ENCODE assay signal across 17 cellular contexts in genomic region chr5:113091622-113092021, GRCh38.
DNase-seq lines count a peak whose midpoint lies in the region; ATAC-seq, FAIRE-seq and TF ChIP-seq lines count a peak whose summit lies in the region.
"Had no signal": no experiment of that assay in that cellular context is flagged by ENCODE, and none has a peak within 500 bp of the region (broad histone marks: within the 10 kb centered on the region; RNA-seq: fewer than 3 reads in every experiment).

No MANE protein-coding gene starts in this region.

- H3K27me3 ChIP-seq in H9 (ENCODE audit: insufficient read depth, low read length) (no peaks in the 10 kb centered on the region), WERI-Rb-1 (ENCODE audit: insufficient read depth, low read depth, severe bottlenecking) (no peaks in the 10 kb centered on the region), keratinocyte (ENCODE audit: control insufficient read depth, extremely low read depth, insufficient read depth, low read length) (no peaks in the 10 kb centered on the region), parathyroid adenoma (ENCODE audit: control insufficient read depth, insufficient read depth, low read length) (no peaks in the 10 kb centered on the region)

- no peak for ATAC-seq in activated T-helper 17 cell treated with anti-CD3 and anti-CD28 coated beads, Interleukin-2, amount 50 U/mL, for 72 hours (replicated peaks)
- ATAC-seq: GM12878 had no signal

- no peaks in the 10 kb centered on the region for H3K9me3 Mint-ChIP-seq in H9
- H3K9me3 Mint-ChIP-seq in activated T-helper 17 cell treated with anti-CD3 and anti-CD28 coated beads, Interleukin-2, amount 50 U/mL, for 72 hours: no peaks in the 10 kb centered on the region
- H3K9me3 Mint-ChIP-seq: CD4-positive, alpha-beta T cell had no signal

- H4K8ac ChIP-seq in H9 (replicated peaks; ENCODE audit: insufficient read length, low read depth, low read length): no peak overlapping the region

- no CpG with 5 or more reads among the region's 3 CpGs for WGBS in H9 (ENCODE audit: extremely low coverage, insufficient read length, low lambda C conversion rate)

- no peaks in the 10 kb centered on the region for H3K9me3 ChIP-seq in H9 (ENCODE audit: control insufficient read depth, low read depth, low read length)
- no peaks in the 10 kb centered on the region for H3K9me3 ChIP-seq in WERI-Rb-1 (ENCODE audit: severe bottlenecking)
- no peaks in the 10 kb centered on the region for H3K9me3 ChIP-seq in keratinocyte (ENCODE audit: control insufficient read depth, low read depth, low read length)
- H3K9me3 ChIP-seq in parathyroid adenoma (ENCODE audit: control insufficient read depth, low read length): no peaks in the 10 kb centered on the region

- no peak overlapping the region for H2BK120ac ChIP-seq in H9 (ENCODE audit: low read depth, low read length, poor library complexity, severe bottlenecking)

- H2BK12ac ChIP-seq in H9 (ENCODE audit: insufficient read length, low read depth, low read length): no peak overlapping the region

- H3K56ac ChIP-seq in H9 (ENCODE audit: insufficient read length, low read depth, low read length): no peak overlapping the region

- H3K23me2 ChIP-seq in H9 (ENCODE audit: insufficient read length, low read depth, low read length, poor library complexity, severe bottlenecking): no peaks in the 10 kb centered on the region

- H3K27ac ChIP-seq in H9 (ENCODE audit: insufficient read length, low read depth, low read length): no peak overlapping the region
- H3K27ac ChIP-seq in WERI-Rb-1: peak overlapping the region; percentile 27; the same call in 1 of the 2 replicates
- no peak overlapping the region for H3K27ac ChIP-seq in keratinocyte (ENCODE audit: control insufficient read depth, insufficient read depth, low read length)
- peak overlapping the region; percentile 98 for H3K27ac ChIP-seq in parathyroid adenoma
- H3K27ac ChIP-seq: GM23248 had no signal

- H2AK5ac ChIP-seq in H9 (ENCODE audit: insufficient read length, low read length): no peak overlapping the region

- no peaks in the 10 kb centered on the region for H3K79me1 ChIP-seq in H9 (ENCODE audit: insufficient read depth, low read depth, low read length, poor library complexity, severe bottlenecking)

- H3K79me2 ChIP-seq in H9 (ENCODE audit: insufficient read depth, low read length): no peaks in the 10 kb centered on the region
- peaks cover 4% of the 10 kb centered on the region for H3K79me2 ChIP-seq in keratinocyte (ENCODE audit: control insufficient read depth, insufficient read depth, low read length)
- peaks cover 61% of the 10 kb centered on the region for H3K79me2 ChIP-seq in parathyroid adenoma

- TF ChIP-seq CTCF in H9 (conservative IDR thresholded peaks at IDR 0.05) (no peak), WERI-Rb-1 (IDR thresholded peaks at IDR 0.05; ENCODE audit: low read depth, low read length) (no peak), keratinocyte (optimal IDR thresholded peaks at IDR 0.05 in 1 of 3, IDR thresholded peaks at IDR 0.05 in 1 of 3, conservative IDR thresholded peaks at IDR 0.05 in 1 of 3; ENCODE audit: extremely low read depth in 1 of 3, insufficient read depth in 2 of 3, low read length in 3 of 3) (no peak), parathyroid adenoma (IDR thresholded peaks at IDR 0.05) (no peak)

- H3K9ac ChIP-seq in H9 (ENCODE audit: extremely low read depth, insufficient read length, low read length) (no peak overlapping the region), keratinocyte (ENCODE audit: control insufficient read depth, extremely low read depth, insufficient read depth, low read length) (no peak overlapping the region), parathyroid adenoma (no peak overlapping the region)
- H3K9ac ChIP-seq: GM23248 had no signal

- H2BK5ac ChIP-seq in H9 (ENCODE audit: insufficient read length, low read length): peak overlapping the region; percentile 74

- H3K4me3 ChIP-seq in WERI-Rb-1 (ENCODE audit: low read depth, low read length): no peak overlapping the region
- H3K4me3 ChIP-seq in keratinocyte (ENCODE audit: control insufficient read depth in 2 of 3, extremely low read depth in 1 of 3, insufficient read depth in 2 of 3, low read depth in 1 of 3, low read length in 3 of 3): no peak overlapping the region
- H3K4me3 ChIP-seq in parathyroid adenoma (ENCODE audit: low read depth, low read length): no peak overlapping the region
- H3K4me3 ChIP-seq: GM12878, GM23248 had no signal

- no peak overlapping the region for H3K4me3 Mint-ChIP-seq in H9
- no peak overlapping the region for H3K4me3 Mint-ChIP-seq in activated T-helper 17 cell treated with anti-CD3 and anti-CD28 coated beads, Interleukin-2, amount 50 U/mL, for 72 hours
- H3K4me3 Mint-ChIP-seq: B cell; CD4-positive, alpha-beta T cell had no signal

- H3K9me1 ChIP-seq in keratinocyte (ENCODE audit: control insufficient read depth, extremely low read depth, insufficient read depth, low read length): peaks cover 5% of the 10 kb centered on the region

- no peak overlapping the region for H3T11ph ChIP-seq in H9 (ENCODE audit: low read length)

- peaks cover 0 to 4% (median 0%) of the 10 kb centered on the region in 3 experiments; a peak in 2 of 7 replicates for H3K36me3 Mint-ChIP-seq in H9 (ENCODE audit: insufficient read depth in 1 of 3, low read depth in 3 of 3)
- H3K36me3 Mint-ChIP-seq in activated T-helper 17 cell treated with anti-CD3 and anti-CD28 coated beads, Interleukin-2, amount 50 U/mL, for 72 hours (ENCODE audit: low read depth): no peaks in the 10 kb centered on the region

- no peak overlapping the region for H4K5ac ChIP-seq in H9 (ENCODE audit: insufficient read length, low read depth, low read length)

- H3K4ac ChIP-seq in H9 (ENCODE audit: low read depth, low read length): no peak overlapping the region

- dilution Hi-C loops in keratinocyte (cut with MboI; ENCODE audit: extremely low pct_ligation_motif_present, low sequenced_read_pairs): no loop called here

- peaks cover 2% of the 10 kb centered on the region; the same call in 1 of the 2 replicates for H3K4me1 ChIP-seq in H9 (ENCODE audit: insufficient read depth, low read length)
- peaks cover 10% of the 10 kb centered on the region for H3K4me1 ChIP-seq in keratinocyte (ENCODE audit: control insufficient read depth, extremely low read depth, insufficient read depth, low read length)
- peaks cover 89% of the 10 kb centered on the region for H3K4me1 ChIP-seq in parathyroid adenoma

- H3K4me2 ChIP-seq in H9 (ENCODE audit: insufficient read depth, insufficient read length, low read length) (no peak overlapping the region), keratinocyte (ENCODE audit: control insufficient read depth, extremely low read depth, insufficient read depth, low read depth, low read length) (no peak overlapping the region), parathyroid adenoma (ENCODE audit: low read length) (no peak overlapping the region)

- H4K20me1 ChIP-seq in H9 (ENCODE audit: control insufficient read depth, insufficient read depth, insufficient read length) (no peaks in the 10 kb centered on the region), keratinocyte (ENCODE audit: control insufficient read depth, extremely low read depth, insufficient read depth, low read length) (no peaks in the 10 kb centered on the region)

- H2BK20ac ChIP-seq in H9 (ENCODE audit: low read depth, low read length, poor library complexity, severe bottlenecking): no peak overlapping the region

- H2AFZ ChIP-seq in H9 (ENCODE audit: low read length) (no peak overlapping the region), keratinocyte (ENCODE audit: control insufficient read depth, low read length) (no peak overlapping the region), parathyroid adenoma (no peak overlapping the region)
- H2AFZ ChIP-seq: GM23248 had no signal

- no peak overlapping the region for H2BK15ac ChIP-seq in H9 (ENCODE audit: low read depth, low read length)

- no peak overlapping the region for H3K27ac Mint-ChIP-seq in H9
- H3K27ac Mint-ChIP-seq in activated T-helper 17 cell treated with anti-CD3 and anti-CD28 coated beads, Interleukin-2, amount 50 U/mL, for 72 hours: no peak overlapping the region
- H3K27ac Mint-ChIP-seq: B cell; CD4-positive, alpha-beta T cell had no signal

- H3K4me1 Mint-ChIP-seq in H9: 0 out of 4 replicates have a peak, but pooled peaks cover 2 to 3% of the 10 kb centered on the region in 2 experiments
- no peaks in the 10 kb centered on the region for H3K4me1 Mint-ChIP-seq in activated T-helper 17 cell treated with anti-CD3 and anti-CD28 coated beads, Interleukin-2, amount 50 U/mL, for 72 hours
- H3K4me1 Mint-ChIP-seq: B cell had no signal

- no peak overlapping the region for H3K18ac ChIP-seq in H9 (ENCODE audit: insufficient read length, low read depth, low read length)

- H4K91ac ChIP-seq in H9 (ENCODE audit: insufficient read length, low read depth, low read length): no peak overlapping the region

- H3K36me3 ChIP-seq in WERI-Rb-1 (peaks cover 100% of the 10 kb centered on the region), keratinocyte (ENCODE audit: control insufficient read depth in 2 of 2, extremely low read depth in 1 of 2, insufficient read depth in 2 of 2, low read length in 2 of 2) (peaks cover 7 to 16% of the 10 kb centered on the region in 2 experiments), parathyroid adenoma (ENCODE audit: control insufficient read depth, insufficient read depth, low read length) (peaks cover 2% of the 10 kb centered on the region)

- no peak for DNase-seq in H9
- DNase-seq in WERI-Rb-1: no peak
- no peak for DNase-seq in keratinocyte (ENCODE audit: low read depth, low spot score)
- no peak for DNase-seq in RCC 7860 (ENCODE audit: low spot score)
- DNase-seq in activated T-cell treated with anti-CD3 and anti-CD28 coated beads, Interleukin-2, amount 50 U/mL, for 1 hour: no peak
- DNase-seq in NCI-H146 treated with DMSO at 0.1 percent for 48 hours (lab: John Stamatoyannopoulos, UW; ENCODE audit: unreplicated experiment): no peak
- DNase-seq: 8988T; ACHN; Calu3; CD4-positive, alpha-beta T cell; GM23248; H7 had no signal

- H3K27me3 Mint-ChIP-seq in H9 (ENCODE audit: low read depth): no peaks in the 10 kb centered on the region
- H3K27me3 Mint-ChIP-seq in activated T-helper 17 cell treated with anti-CD3 and anti-CD28 coated beads, Interleukin-2, amount 50 U/mL, for 72 hours: no peaks in the 10 kb centered on the region
- H3K27me3 Mint-ChIP-seq: CD4-positive, alpha-beta T cell had no signal

- 0 out of 2 replicates have a peak overlapping the region, but pooled peaks have one; percentile 29 for H3K14ac ChIP-seq in H9 (ENCODE audit: insufficient read depth, low read length)

- peak; percentile 36 for FAIRE-seq in keratinocyte (lab: Jason Lieb, UNC)
- no peak for FAIRE-seq in RCC 7860 (lab: Jason Lieb, UNC)
- FAIRE-seq: GM12878, GM18507 had no signal

- no peak overlapping the region for H3K23ac ChIP-seq in H9 (ENCODE audit: insufficient read length, low read depth, low read length)

Comparison
In these comparisons a context has a peak if more than half of its experiments do, and no peak if none do; other contexts are left out.
1. H3K27ac ChIP-seq: peak in WERI-Rb-1 (single experiment) and parathyroid adenoma (single experiment); none in H9 (single experiment) and keratinocyte (single experiment).